8 cellular contexts compared by ENCODE assay signal in genomic region chr5:6737043-6737941, GRCh38. TPM values are rescaled to one million over a fixed set of nuclear protein-coding genes. Genes with fewer than 3 reads are reported as not detected.
DNase-seq lines count a peak whose midpoint lies in the region; ATAC-seq lines count a peak whose summit lies in the region.

No MANE protein-coding gene starts in this region.

- H4K8ac ChIP-seq in mesenchymal stem cell (ENCODE audit: low read length): no peak overlapping the region

- H3K79me1 ChIP-seq in mesenchymal stem cell (replicated peaks; ENCODE audit: low read length, poor library complexity, severe bottlenecking): peaks cover 39% of the 10 kb centered on the region

- peaks cover 36 to 46% (median 45%) of the 10 kb centered on the region in 3 donors for H3K4me1 Mint-ChIP-seq in naive B cell

- H3K9me3 Mint-ChIP-seq in naive B cell: no peaks in the 10 kb centered on the region

- no peak overlapping the region for H3K27ac ChIP-seq in mesenchymal stem cell (ENCODE audit: low read length, poor library complexity, severe bottlenecking)

- peak overlapping the region in 2 of 8 donors; percentile 29 to 39 for H3K4me3 Mint-ChIP-seq in naive B cell

- peak overlapping the region in 1 of 2 experiments; percentile 26 for H3K14ac ChIP-seq in mesenchymal stem cell (ENCODE audit: low read length in 2 of 2)

- no peaks in the 10 kb centered on the region for H3K27me3 Mint-ChIP-seq in naive B cell

- no peak overlapping the region for H3K9ac ChIP-seq in mesenchymal stem cell (ENCODE audit: low read length)

- no peak overlapping the region for H4K91ac ChIP-seq in mesenchymal stem cell (ENCODE audit: low read length)

- 96% methylated on average over 17 of the region's 24 CpGs for WGBS in mesenchymal stem cell

- H2AK5ac ChIP-seq in mesenchymal stem cell (ENCODE audit: low read length, severe bottlenecking): no peak overlapping the region

- H2AFZ ChIP-seq in mesenchymal stem cell (ENCODE audit: low read depth, low read length): no peak overlapping the region

- H3K4me2 ChIP-seq in mesenchymal stem cell (ENCODE audit: low read length, poor library complexity, severe bottlenecking): no peak overlapping the region

- no peak overlapping the region for H3K18ac ChIP-seq in mesenchymal stem cell (ENCODE audit: low read depth in 1 of 2, low read length in 2 of 2)

- peak overlapping the region; percentile 7 to 91 (median 80) for H3K27ac Mint-ChIP-seq in naive B cell

- no peak overlapping the region for H3K4me3 ChIP-seq in mesenchymal stem cell (ENCODE audit: insufficient read depth in 1 of 2, low read depth in 1 of 2, low read length in 2 of 2)

- H2BK5ac ChIP-seq in mesenchymal stem cell (ENCODE audit: low read depth, low read length, poor library complexity, severe bottlenecking): no peak overlapping the region

- H3K4me1 ChIP-seq in mesenchymal stem cell (ENCODE audit: control insufficient read depth, insufficient read depth, low read depth, low read length): peaks cover 20% of the 10 kb centered on the region

- no peaks in the 10 kb centered on the region for H3K27me3 ChIP-seq in mesenchymal stem cell (ENCODE audit: control insufficient read depth in 1 of 2, insufficient read depth in 1 of 2, low read length in 2 of 2)

- no peak overlapping the region for H3K4ac ChIP-seq in mesenchymal stem cell (ENCODE audit: low read depth in 1 of 2, low read length in 2 of 2)

- H2BK120ac ChIP-seq in mesenchymal stem cell (ENCODE audit: low read depth, low read length): no peak overlapping the region

- peaks cover 7 to 12% of the 10 kb centered on the region in 2 donors for H3K36me3 Mint-ChIP-seq in naive B cell

- ATAC-seq in GM18861 (IDR thresholded peaks at IDR 0.05; ENCODE audit: unreplicated experiment) (peak; percentile 72), GM21619 (IDR thresholded peaks at IDR 0.05; ENCODE audit: unreplicated experiment) (peak; percentile 73), HG03565 (IDR thresholded peaks at IDR 0.05; ENCODE audit: unreplicated experiment) (peak; percentile 71), naive B cell (ENCODE audit: low read depth in 2 of 2) (peak; percentile 44 to 69)

- no peak for DNase-seq in naive B cell
- DNase-seq in Ammon's horn (ENCODE audit: low spot score): no peak
- no peak for DNase-seq in mesenchymal stem cell
- no peak for DNase-seq in NOMO-1 treated with dmso at 0.1 percent for 144 hours (lab: John Stamatoyannopoulos, UW; ENCODE audit: unreplicated experiment)
- no peak for DNase-seq in UCSD-AML1 (lab: John Stamatoyannopoulos, UW; ENCODE audit: unreplicated experiment)

- H2BK12ac ChIP-seq in mesenchymal stem cell (ENCODE audit: low read length in 2 of 2): no peak overlapping the region

- H2BK15ac ChIP-seq in mesenchymal stem cell (ENCODE audit: low read depth, poor library complexity, severe bottlenecking): no peak overlapping the region

- no peaks in the 10 kb centered on the region for H3K9me3 ChIP-seq in mesenchymal stem cell (ENCODE audit: control insufficient read depth, low read length)

- peaks cover 35 to 48% of the 10 kb centered on the region in 2 experiments for H3K36me3 ChIP-seq in mesenchymal stem cell (ENCODE audit: control insufficient read depth in 1 of 2, insufficient read depth in 2 of 2, low read depth in 1 of 2, low read length in 2 of 2)

- no peak overlapping the region for H3K23ac ChIP-seq in mesenchymal stem cell (ENCODE audit: low read length in 2 of 2)

RNA-seq across cellular contexts. Expression of gene TENT4A, which starts 24.1 kb away (rescaled TPM):
- 1 to 10 TPM in 3 of 6 donors, under 1 TPM in 3; 0.04 to 2.0 (median 0.96) TPM for polyA plus RNA-seq in naive B cell (ENCODE audit: low read depth in 6 of 6)
- 18.7 TPM for polyA plus RNA-seq in mesenchymal stem cell (2013, experiment 1 of 2)
- polyA plus RNA-seq in mesenchymal stem cell (2013, experiment 2 of 2): 19.1 TPM
